8 cellular contexts compared by ENCODE assay signal in genomic region chr12:106246891-106247730, GRCh38. TPM values are rescaled to one million over a fixed set of nuclear protein-coding genes. Genes with fewer than 3 reads are reported as not detected.
DNase-seq lines count a peak whose midpoint lies in the region; ATAC-seq, FAIRE-seq and TF ChIP-seq lines count a peak whose summit lies in the region.

No MANE protein-coding gene starts in this region.

- POLR2A ChIA-PET in GM12878 (lab: Charles Lee): interaction anchor here (0.5 kb wide), 1 partner anchor 42 kb away, joined by 3 read pairs; no protein-coding TSS in a partner anchor

- SMC1A ChIA-PET in GM12878 (lab: Charles Lee; ENCODE audit: uncharacterized antibody, unreplicated experiment): no interaction called here

- FAIRE-seq in GM12878 (lab: Jason Lieb, UNC): no peak

- TF ChIP-seq RAD21 in GM12878 (IDR thresholded peaks at IDR 0.05; ENCODE audit: insufficient read depth, low read depth, low read length): no peak

- peak overlapping the region; percentile 61 for H3K27ac ChIP-seq in GM12878 (ENCODE audit: control insufficient read depth, insufficient read depth)

- H3K4me1 Mint-ChIP-seq in T-helper 17 cell: peaks cover 22% of the 10 kb centered on the region

- H3K4me2 ChIP-seq in GM12878 (ENCODE audit: control insufficient read depth, insufficient read depth): peak overlapping the region; percentile 75

- no peaks in the 10 kb centered on the region for H3K27me3 Mint-ChIP-seq in T-helper 17 cell

- peak overlapping the region; percentile 80 for H3K27ac Mint-ChIP-seq in T-helper 17 cell

- under 1% methylated on average over 60 of the region's 81 CpGs for WGBS in GM12878 (ENCODE audit: insufficient coverage, insufficient replicate concordance, low lambda C conversion rate, missing lambda C conversion rate)

- peaks cover 14% of the 10 kb centered on the region for H3K79me2 ChIP-seq in GM12878 (ENCODE audit: control insufficient read depth, insufficient read depth, low read length)

- peak overlapping the region; percentile 86 for H3K4me3 Mint-ChIP-seq in T-helper 17 cell

- DNase-seq in NOMO-1 (lab: John Stamatoyannopoulos, UW; ENCODE audit: unreplicated experiment in 2 of 2) (peak; percentile 12 to 13), NOMO-1 treated with dmso at 0.1 percent for 144 hours (lab: John Stamatoyannopoulos, UW; ENCODE audit: unreplicated experiment) (no peak), T-helper 17 cell (peak; percentile 50 to 57 (median 52)), GM12878 (ENCODE audit: low read depth, low spot score) (no peak), hypothalamus (lab: John Stamatoyannopoulos, UW) (peak in 27 of 51 donors; percentile 10 to 65 (median 35)), retinal pigment epithelial cell (ENCODE audit: low read depth) (no peak)

- H4K20me1 ChIP-seq in GM12878 (ENCODE audit: control insufficient read depth, insufficient read depth): no peaks in the 10 kb centered on the region

- RAD21 ChIA-PET in GM12878 (lab: Charles Lee; ENCODE audit: unreplicated experiment): no interaction called here

- peaks cover 21% of the 10 kb centered on the region for H3K4me1 ChIP-seq in GM12878 (ENCODE audit: control insufficient read depth, insufficient read depth, low read length)

- H3K9me3 ChIP-seq in T-helper 17 cell (ENCODE audit: control insufficient read depth, low read length, poor library complexity, severe bottlenecking) (no peaks in the 10 kb centered on the region), GM12878 (replicated peaks; ENCODE audit: control insufficient read depth, insufficient read depth, low read length) (no peaks in the 10 kb centered on the region)

- peak overlapping the region; percentile 65 for H3K9ac ChIP-seq in GM12878 (ENCODE audit: control insufficient read depth, insufficient read depth, low read length)

- in situ Hi-C loops in GM12878 (cut with MboI): no loop called here

- ATAC-seq in HG03159 (IDR thresholded peaks at IDR 0.05; ENCODE audit: unreplicated experiment) (peak; percentile 28), T-helper 17 cell (peak; percentile 62), GM12878 (peak; percentile 63), GM18858 (IDR thresholded peaks at IDR 0.05; ENCODE audit: unreplicated experiment) (no peak)

- 0 out of 4 replicates have a peak, but pooled peaks cover 0 to 3% of the 10 kb centered on the region in 2 experiments for H3K36me3 ChIP-seq in GM12878 (ENCODE audit: control insufficient read depth in 2 of 2, insufficient read depth in 2 of 2, low read length in 1 of 2)

- peak overlapping the region; percentile 95 for H3K4me3 ChIP-seq in GM12878
- H3K4me3 ChIP-seq in retinal pigment epithelial cell (ENCODE audit: low read length): peak overlapping the region; percentile 70

- no peak for TF ChIP-seq POLR2A in GM12878 (IDR thresholded peaks at IDR 0.05; ENCODE audit: low read depth, low read length)

- CTCF ChIA-PET in GM12878 (lab: Yijun Ruan, JAX): interaction anchor here (1.1 to 1.4 kb wide), 2 partner anchors 20 to 35 kb away, joined by 4 read pairs; no protein-coding TSS in a partner anchor

- BruUV-seq in GM12878 (replicated peaks; lab: Mats Ljungman, UMichigan): no TSS peak

- no peaks in the 10 kb centered on the region for H3K36me3 Mint-ChIP-seq in T-helper 17 cell (ENCODE audit: low read depth)

- intact Hi-C loops in GM12878 (cut with micrococcal nuclease; ENCODE audit: unreplicated experiment): loop anchor here (5.0 kb wide), 1 partner anchor 35 kb away; no protein-coding TSS in a partner anchor

- H2AFZ ChIP-seq in GM12878 (ENCODE audit: control insufficient read depth, low read depth, low read length): peak overlapping the region; percentile 67

- no peak for TF ChIP-seq EP300 in GM12878 (IDR thresholded peaks at IDR 0.05; ENCODE audit: borderline replicate concordance in 1 of 2, control insufficient read depth in 1 of 2, low read depth in 2 of 2, low read length in 2 of 2)

- TF ChIP-seq CTCF in GM12878 (IDR thresholded peaks at IDR 0.05 in 2 of 3, conservative IDR thresholded peaks at IDR 0.05 in 1 of 3; ENCODE audit: control insufficient read depth in 2 of 3, extremely low read depth in 1 of 3, insufficient read depth in 1 of 3, low read depth in 3 of 3, low read length in 3 of 3) (no peak), retinal pigment epithelial cell (conservative IDR thresholded peaks at IDR 0.05; ENCODE audit: low read depth, low read length) (no peak)

- H3K27me3 ChIP-seq in GM12878 (replicated peaks in 1 of 2; ENCODE audit: control insufficient read depth in 2 of 2, insufficient read depth in 2 of 2, low read length in 1 of 2): peaks cover 0 to 4% of the 10 kb centered on the region in 2 experiments; a peak in 1 of 4 replicates

TF ChIP-seq in GM12878, 131 proteins besides CTCF, POLR2A, EP300 and RAD21:
- no peak for TF ChIP-seq PML (IDR thresholded peaks at IDR 0.05; ENCODE audit: low read length)
- peak in 1 of 2 experiments; percentile 32; a peak in 1 of 3 replicates for TF ChIP-seq EGR1 (IDR thresholded peaks at IDR 0.05; ENCODE audit: borderline replicate concordance in 1 of 2, low read depth in 2 of 2, low read length in 2 of 2)
- 0 out of 2 replicates have a peak, but pooled peaks have one; percentile 7 for TF ChIP-seq NRF1 (conservative IDR thresholded peaks at IDR 0.05; ENCODE audit: low read depth, low read length)
- TF ChIP-seq E4F1 (IDR thresholded peaks at IDR 0.05; ENCODE audit: borderline replicate concordance, partially characterized antibody): no peak
- TF ChIP-seq ZNF384 (IDR thresholded peaks at IDR 0.05; ENCODE audit: borderline replicate concordance, low read depth, low read length): no peak

RNA-seq across cellular contexts. Expression of gene CKAP4, which starts 0.7 kb away (rescaled TPM):
- total RNA-seq in T-helper 17 cell (10 to 100 TPM; 12.4 to 14.4 TPM), GM12878 (2014; rRNA removed) (10.0 TPM in 2 replicates), GM12878 (2014; rRNA removed; fragmentation: Illumina TruSeq; extraction: Trizol) (9.9 and 11.0 TPM in 2 replicates), GM12878 (2021) (23.6 TPM in 2 replicates)
- 6.3 and 7.3 TPM in 2 replicates for total RNA-seq in GM12878 (2013; cell fraction: nucleolus; rRNA removed)
- 8.6 TPM for polyA plus RNA-seq in GM12878 (2011; ENCODE audit: low read depth)
- polyA plus RNA-seq in GM12878 (2011; rRNA removed) (0.39 and 0.61 TPM in 2 replicates), GM12878 (2014; fragmentation: Illumina TruSeq; extraction: Trizol) (20.7 and 21.5 TPM in 2 replicates), GM12878 (2014; fragmentation: Nextera tagmentation; extraction: Ambion mirVana) (10 to 100 TPM in 1 of 2 experiments, 1 to 10 TPM in 1; 5.9 to 11.1 TPM), GM12878 (2014; rRNA removed) (18.0 and 19.9 TPM in 2 replicates), GM12878 (2016; fragmentation: Nextera tagmentation; extraction: Ambion mirVana) (10 to 100 TPM in 1 of 2 experiments, 1 to 10 TPM in 1; 5.6 to 13.4 TPM)
- 0.35 and 0.36 TPM in 2 replicates for polyA plus RNA-seq in GM12878 (2011; cell fraction: cytosol; rRNA removed)
- 0.36 and 0.39 TPM in 2 replicates for polyA plus RNA-seq in GM12878 (2011; cell fraction: nucleus; rRNA removed)
- polyA plus RNA-seq in GM12878 (2012): 12.7 and 14.4 TPM in 2 replicates
- 0.29 and 0.62 TPM in 2 replicates for polyA minus RNA-seq in GM12878 (2011; rRNA and poly(A)+ RNA removed)
- polyA minus RNA-seq in GM12878 (2011; cell fraction: cytosol; rRNA and poly(A)+ RNA removed): 0.42 and 1.1 TPM in 2 replicates
- 0.12 and 0.29 TPM in 2 replicates for polyA minus RNA-seq in GM12878 (2011; cell fraction: nucleus; rRNA and poly(A)+ RNA removed)

RNA-seq across cellular contexts. Expression of gene TCP11L2, which starts 55.4 kb away (rescaled TPM):
- total RNA-seq in T-helper 17 cell (100 to 1,000 TPM; 134 to 148 TPM), GM12878 (2014; rRNA removed) (1.1 and 1.4 TPM in 2 replicates), GM12878 (2014; rRNA removed; fragmentation: Illumina TruSeq; extraction: Trizol) (1.6 and 1.8 TPM in 2 replicates), GM12878 (2021) (1.4 and 1.9 TPM in 2 replicates)
- total RNA-seq in GM12878 (2013; cell fraction: nucleolus; rRNA removed): 24.2 and 28.7 TPM in 2 replicates
- polyA plus RNA-seq in GM12878 (2011; ENCODE audit: low read depth): 1.2 TPM
- polyA plus RNA-seq in GM12878 (2011; rRNA removed) (5.0 and 6.9 TPM in 2 replicates), GM12878 (2014; fragmentation: Illumina TruSeq; extraction: Trizol) (0.48 and 0.66 TPM in 2 replicates), GM12878 (2014; fragmentation: Nextera tagmentation; extraction: Ambion mirVana) (under 1 TPM; 0.18 to 0.29 TPM), GM12878 (2014; rRNA removed) (0.79 and 1.2 TPM in 2 replicates), GM12878 (2016; fragmentation: Nextera tagmentation; extraction: Ambion mirVana) (under 1 TPM; 0.20 to 0.28 TPM)
- polyA plus RNA-seq in GM12878 (2011; cell fraction: cytosol; rRNA removed): 2.4 and 3.2 TPM in 2 replicates
- polyA plus RNA-seq in GM12878 (2011; cell fraction: nucleus; rRNA removed): 4.1 and 5.0 TPM in 2 replicates
- polyA plus RNA-seq in GM12878 (2012): 1.4 and 1.7 TPM in 2 replicates
- polyA minus RNA-seq in GM12878 (2011; rRNA and poly(A)+ RNA removed): 12.8 and 16.0 TPM in 2 replicates
- polyA minus RNA-seq in GM12878 (2011; cell fraction: cytosol; rRNA and poly(A)+ RNA removed): 2.9 and 3.5 TPM in 2 replicates
- polyA minus RNA-seq in GM12878 (2011; cell fraction: nucleus; rRNA and poly(A)+ RNA removed): 12.4 and 14.3 TPM in 2 replicates

Comparison
In these comparisons a context has a peak if more than half of its experiments do, and no peak if none do; other contexts are left out.
1. DNase-seq: peak in NOMO-1 (2 of 2), T-helper 17 cell (3 of 3) and hypothalamus (27 of 51); none in NOMO-1 treated with dmso at 0.1 percent for 144 hours (single experiment), GM12878 (single experiment) and retinal pigment epithelial cell (single experiment).
2. RNA of gene TCP11L2, which starts 55.4 kb away (total RNA-seq): 134 to 148 TPM in T-helper 17 cell; 1.1 to 28.7 TPM in GM12878; every median in the first group is over 4 times any median in the second.